In genomic region chr3:13648060-13648743, GRCh38 we compare ENCODE assay signal across 1 cellular context.
TF ChIP-seq lines count a peak whose summit lies in the region.

No MANE protein-coding gene starts in this region.

TF ChIP-seq in K562, 482 proteins besides CTCF, POLR2A, EP300 and RAD21 (continued from another document and continues in another):
- peak; percentile 41; the same call in 1 of the 2 replicates for TF ChIP-seq ZNF384 (IDR thresholded peaks at IDR 0.05; ENCODE audit: low read depth, low read length)
- no peak for TF ChIP-seq MCM2 (IDR thresholded peaks at IDR 0.05; ENCODE audit: low read depth)
- TF ChIP-seq PHB2 (IDR thresholded peaks at IDR 0.05; ENCODE audit: low read depth): no peak
- 0 out of 2 replicates have a peak, but pooled peaks have one; percentile 36 for TF ChIP-seq ZKSCAN1 (IDR thresholded peaks at IDR 0.05; ENCODE audit: low read depth, low read length)
- no peak for TF ChIP-seq ZNF764 (CRISPR knock-in tag; IDR thresholded peaks at IDR 0.05; ENCODE audit: low read depth)
- peak; percentile 95 for TF ChIP-seq TOE1 (IDR thresholded peaks at IDR 0.05; ENCODE audit: borderline replicate concordance)
- TF ChIP-seq TOE1 (CRISPR knock-in tag; IDR thresholded peaks at IDR 0.05; ENCODE audit: borderline replicate concordance, low read depth): 0 out of 2 replicates have a peak, but pooled peaks have one; percentile 35
- no peak for TF ChIP-seq NRF1 (conservative IDR thresholded peaks at IDR 0.05 in 1 of 2, IDR thresholded peaks at IDR 0.05 in 1 of 2)
- TF ChIP-seq NCOR1 (IDR thresholded peaks at IDR 0.05): no peak
- TF ChIP-seq ZNF311 (CRISPR knock-in tag; IDR thresholded peaks at IDR 0.05): no peak
- no peak for TF ChIP-seq HNRNPH1 (optimal IDR thresholded peaks at IDR 0.05; ENCODE audit: low read depth, low read length)
- TF ChIP-seq MXD1 (CRISPR knock-in tag; IDR thresholded peaks at IDR 0.05; ENCODE audit: borderline replicate concordance, poor library complexity, severe bottlenecking): no peak
- TF ChIP-seq ID3 (CRISPR knock-in tag; IDR thresholded peaks at IDR 0.05): no peak
- no peak for TF ChIP-seq ID3 (tag; IDR thresholded peaks at IDR 0.05)
- TF ChIP-seq ELK1 (CRISPR knock-in tag; IDR thresholded peaks at IDR 0.05): no peak
- TF ChIP-seq RB1 (IDR thresholded peaks at IDR 0.05; ENCODE audit: low read depth): peak; percentile 95
- TF ChIP-seq DIDO1 (tag; IDR thresholded peaks at IDR 0.05; ENCODE audit: low read depth): no peak
- no peak for TF ChIP-seq SETDB1 (IDR thresholded peaks at IDR 0.05; ENCODE audit: low read length)
- no peak for TF ChIP-seq ARNT (IDR thresholded peaks at IDR 0.05)
- no peak for TF ChIP-seq POLR2H (tag; IDR thresholded peaks at IDR 0.05; ENCODE audit: low read depth)
- TF ChIP-seq RBM25 (IDR thresholded peaks at IDR 0.05; ENCODE audit: low read depth, low read length, severe bottlenecking): no peak
- TF ChIP-seq RCOR1 (IDR thresholded peaks at IDR 0.05; ENCODE audit: borderline replicate concordance in 1 of 2, low read depth in 2 of 2, low read length in 2 of 2): peak in 1 of 2 experiments; percentile 68; a peak in 1 of 4 replicates
- no peak for TF ChIP-seq TCFL5 (CRISPR knock-in tag; conservative IDR thresholded peaks at IDR 0.05)
- TF ChIP-seq PCBP2 (IDR thresholded peaks at IDR 0.05; ENCODE audit: low read depth, low read length, poor library complexity, severe bottlenecking): no peak
- peak; percentile 61; the same call in 1 of the 2 replicates for TF ChIP-seq ZBTB33 (CRISPR knock-in tag; IDR thresholded peaks at IDR 0.05)
- no peak for TF ChIP-seq MECOM (CRISPR knock-in tag; IDR thresholded peaks at IDR 0.05)
- TF ChIP-seq TEAD4 (IDR thresholded peaks at IDR 0.05; ENCODE audit: low read length): no peak
- no peak for TF ChIP-seq TEAD4 (CRISPR knock-in tag; IDR thresholded peaks at IDR 0.05; ENCODE audit: borderline replicate concordance)
- TF ChIP-seq HEY1 (CRISPR knock-in tag; IDR thresholded peaks at IDR 0.05; ENCODE audit: borderline replicate concordance): no peak
- TF ChIP-seq JUND (IDR thresholded peaks at IDR 0.05; ENCODE audit: borderline replicate concordance, low read depth, low read length): peak; percentile 75
- no peak; the same call in 2 of the 3 replicates for TF ChIP-seq JUND (tag; IDR thresholded peaks at IDR 0.05; ENCODE audit: borderline replicate concordance, low read depth, low read length)
- no peak for TF ChIP-seq NCOA6 (IDR thresholded peaks at IDR 0.05)
- TF ChIP-seq TCF3 (CRISPR knock-in tag; IDR thresholded peaks at IDR 0.05): no peak
- no peak for TF ChIP-seq DNMT1 (IDR thresholded peaks at IDR 0.05)
- no peak for TF ChIP-seq SAFB2 (IDR thresholded peaks at IDR 0.05; ENCODE audit: borderline replicate concordance, low read depth, low read length, severe bottlenecking)
- no peak for TF ChIP-seq ATF4 (CRISPR knock-in tag; IDR thresholded peaks at IDR 0.05)
- TF ChIP-seq ZFP91 (CRISPR knock-in tag; IDR thresholded peaks at IDR 0.05): no peak
- no peak for TF ChIP-seq MLLT1 (IDR thresholded peaks at IDR 0.05)
- no peak for TF ChIP-seq FIP1L1 (IDR thresholded peaks at IDR 0.05; ENCODE audit: low read depth, low read length, poor library complexity, severe bottlenecking)
- no peak for TF ChIP-seq CHD4 (IDR thresholded peaks at IDR 0.05; ENCODE audit: insufficient read depth, insufficient replicate concordance, low read depth, low read length, poor library complexity, severe bottlenecking)
- 0 out of 4 replicates have a peak, but pooled peaks of 1 of the 2 experiments have one; percentile 19 for TF ChIP-seq KDM4B (IDR thresholded peaks at IDR 0.05; ENCODE audit: borderline replicate concordance in 2 of 2, low read depth in 1 of 2)
- 0 out of 4 replicates have a peak, but pooled peaks of 1 of the 2 experiments have one; percentile 46 for TF ChIP-seq UBTF (IDR thresholded peaks at IDR 0.05; ENCODE audit: borderline replicate concordance in 1 of 2, low read depth in 2 of 2, low read length in 2 of 2)
- TF ChIP-seq XRCC3 (IDR thresholded peaks at IDR 0.05): no peak
- TF ChIP-seq SREBF1 (IDR thresholded peaks at IDR 0.05; ENCODE audit: borderline replicate concordance, low read depth, low read length): peak; percentile 53; the same call in 1 of the 2 replicates
- no peak for TF ChIP-seq KLF13 (tag; IDR thresholded peaks at IDR 0.05; ENCODE audit: borderline replicate concordance, low read depth)
- TF ChIP-seq ZNF324 (CRISPR knock-in tag; IDR thresholded peaks at IDR 0.05): no peak
- TF ChIP-seq ZNF707 (CRISPR knock-in tag; conservative IDR thresholded peaks at IDR 0.05): no peak
- no peak for TF ChIP-seq DDX20 (tag; IDR thresholded peaks at IDR 0.05; ENCODE audit: low read depth)
- TF ChIP-seq SRSF9 (IDR thresholded peaks at IDR 0.05; ENCODE audit: borderline replicate concordance, low read depth, low read length): no peak
- peak; percentile 73 for TF ChIP-seq BHLHE40 (IDR thresholded peaks at IDR 0.05; ENCODE audit: low read length)
- TF ChIP-seq REST (CRISPR knock-in tag; IDR thresholded peaks at IDR 0.05; ENCODE audit: low read depth): no peak
- TF ChIP-seq KLF1 (tag; IDR thresholded peaks at IDR 0.05): no peak
- no peak for TF ChIP-seq EGR1 (conservative IDR thresholded peaks at IDR 0.05)
- peak; percentile 19 for TF ChIP-seq CTCFL (IDR thresholded peaks at IDR 0.05; ENCODE audit: borderline replicate concordance, insufficient read depth, low read depth, low read length, poor library complexity, severe bottlenecking)
- no peak for TF ChIP-seq SAP30 (IDR thresholded peaks at IDR 0.05; ENCODE audit: borderline replicate concordance, insufficient read depth, low read depth, low read length, poor library complexity, severe bottlenecking)
